1 cellular context compared by ENCODE assay signal in the genomic region with DNA sequence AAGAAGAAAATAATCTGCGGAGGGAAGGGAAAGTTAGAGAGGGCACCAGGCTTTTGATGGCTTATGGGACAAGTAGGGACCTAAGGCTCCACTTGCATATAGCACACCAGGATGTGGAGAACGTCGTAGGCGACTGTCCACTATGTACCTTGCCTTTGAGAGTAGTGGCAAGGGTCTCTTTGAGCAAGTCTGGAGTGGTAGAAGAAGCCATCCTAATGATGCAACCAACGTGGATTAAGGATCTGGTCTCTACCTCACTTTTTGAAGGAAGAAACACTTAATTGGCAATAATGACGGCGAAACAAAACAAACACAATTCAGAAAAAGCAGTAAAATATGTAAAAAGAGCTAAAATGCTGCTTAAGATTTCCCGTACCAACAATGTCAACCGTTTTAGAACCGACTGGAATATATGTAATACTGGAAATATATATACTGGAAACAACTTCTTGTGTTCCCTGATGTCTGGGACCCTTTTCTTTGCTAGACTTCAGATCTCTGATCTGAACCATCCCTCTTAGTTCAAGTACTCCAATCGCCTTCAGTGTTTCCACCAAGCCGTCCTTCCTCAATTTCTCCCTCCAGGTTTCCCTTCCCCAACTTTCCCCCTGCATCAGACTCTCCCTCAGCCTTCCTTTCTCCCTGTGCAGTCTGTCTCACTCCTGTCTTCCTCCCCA.
TF ChIP-seq lines count a peak whose summit lies in the region.

No MANE protein-coding gene starts in this region.

TF ChIP-seq in K562, 482 proteins besides CTCF, POLR2A, EP300 and RAD21 (continues in another document):
- TF ChIP-seq OTX1 (CRISPR knock-in tag; IDR thresholded peaks at IDR 0.05): peak; percentile 98; the same call in 1 of the 2 replicates
- no peak for TF ChIP-seq HNRNPH1 (optimal IDR thresholded peaks at IDR 0.05; ENCODE audit: low read depth, low read length)
- peak; percentile 81 for TF ChIP-seq DPF2 (IDR thresholded peaks at IDR 0.05)
- peak; percentile 83; the same call in 1 of the 2 replicates for TF ChIP-seq ZNF589 (CRISPR knock-in tag; IDR thresholded peaks at IDR 0.05; ENCODE audit: low read depth)
- TF ChIP-seq POLR2G (IDR thresholded peaks at IDR 0.05; ENCODE audit: low read depth, low read length): no peak
- TF ChIP-seq ZNF140 (CRISPR knock-in tag; IDR thresholded peaks at IDR 0.05): no peak
- no peak for TF ChIP-seq TAF1 (IDR thresholded peaks at IDR 0.05; ENCODE audit: control insufficient read depth, extremely low read depth, insufficient read depth, low read length, severe bottlenecking)
- no peak for TF ChIP-seq ZNF79 (CRISPR knock-in tag; IDR thresholded peaks at IDR 0.05; ENCODE audit: low read depth)
- no peak for TF ChIP-seq ZNF12 (CRISPR knock-in tag; IDR thresholded peaks at IDR 0.05)
- TF ChIP-seq, protein P1, sequence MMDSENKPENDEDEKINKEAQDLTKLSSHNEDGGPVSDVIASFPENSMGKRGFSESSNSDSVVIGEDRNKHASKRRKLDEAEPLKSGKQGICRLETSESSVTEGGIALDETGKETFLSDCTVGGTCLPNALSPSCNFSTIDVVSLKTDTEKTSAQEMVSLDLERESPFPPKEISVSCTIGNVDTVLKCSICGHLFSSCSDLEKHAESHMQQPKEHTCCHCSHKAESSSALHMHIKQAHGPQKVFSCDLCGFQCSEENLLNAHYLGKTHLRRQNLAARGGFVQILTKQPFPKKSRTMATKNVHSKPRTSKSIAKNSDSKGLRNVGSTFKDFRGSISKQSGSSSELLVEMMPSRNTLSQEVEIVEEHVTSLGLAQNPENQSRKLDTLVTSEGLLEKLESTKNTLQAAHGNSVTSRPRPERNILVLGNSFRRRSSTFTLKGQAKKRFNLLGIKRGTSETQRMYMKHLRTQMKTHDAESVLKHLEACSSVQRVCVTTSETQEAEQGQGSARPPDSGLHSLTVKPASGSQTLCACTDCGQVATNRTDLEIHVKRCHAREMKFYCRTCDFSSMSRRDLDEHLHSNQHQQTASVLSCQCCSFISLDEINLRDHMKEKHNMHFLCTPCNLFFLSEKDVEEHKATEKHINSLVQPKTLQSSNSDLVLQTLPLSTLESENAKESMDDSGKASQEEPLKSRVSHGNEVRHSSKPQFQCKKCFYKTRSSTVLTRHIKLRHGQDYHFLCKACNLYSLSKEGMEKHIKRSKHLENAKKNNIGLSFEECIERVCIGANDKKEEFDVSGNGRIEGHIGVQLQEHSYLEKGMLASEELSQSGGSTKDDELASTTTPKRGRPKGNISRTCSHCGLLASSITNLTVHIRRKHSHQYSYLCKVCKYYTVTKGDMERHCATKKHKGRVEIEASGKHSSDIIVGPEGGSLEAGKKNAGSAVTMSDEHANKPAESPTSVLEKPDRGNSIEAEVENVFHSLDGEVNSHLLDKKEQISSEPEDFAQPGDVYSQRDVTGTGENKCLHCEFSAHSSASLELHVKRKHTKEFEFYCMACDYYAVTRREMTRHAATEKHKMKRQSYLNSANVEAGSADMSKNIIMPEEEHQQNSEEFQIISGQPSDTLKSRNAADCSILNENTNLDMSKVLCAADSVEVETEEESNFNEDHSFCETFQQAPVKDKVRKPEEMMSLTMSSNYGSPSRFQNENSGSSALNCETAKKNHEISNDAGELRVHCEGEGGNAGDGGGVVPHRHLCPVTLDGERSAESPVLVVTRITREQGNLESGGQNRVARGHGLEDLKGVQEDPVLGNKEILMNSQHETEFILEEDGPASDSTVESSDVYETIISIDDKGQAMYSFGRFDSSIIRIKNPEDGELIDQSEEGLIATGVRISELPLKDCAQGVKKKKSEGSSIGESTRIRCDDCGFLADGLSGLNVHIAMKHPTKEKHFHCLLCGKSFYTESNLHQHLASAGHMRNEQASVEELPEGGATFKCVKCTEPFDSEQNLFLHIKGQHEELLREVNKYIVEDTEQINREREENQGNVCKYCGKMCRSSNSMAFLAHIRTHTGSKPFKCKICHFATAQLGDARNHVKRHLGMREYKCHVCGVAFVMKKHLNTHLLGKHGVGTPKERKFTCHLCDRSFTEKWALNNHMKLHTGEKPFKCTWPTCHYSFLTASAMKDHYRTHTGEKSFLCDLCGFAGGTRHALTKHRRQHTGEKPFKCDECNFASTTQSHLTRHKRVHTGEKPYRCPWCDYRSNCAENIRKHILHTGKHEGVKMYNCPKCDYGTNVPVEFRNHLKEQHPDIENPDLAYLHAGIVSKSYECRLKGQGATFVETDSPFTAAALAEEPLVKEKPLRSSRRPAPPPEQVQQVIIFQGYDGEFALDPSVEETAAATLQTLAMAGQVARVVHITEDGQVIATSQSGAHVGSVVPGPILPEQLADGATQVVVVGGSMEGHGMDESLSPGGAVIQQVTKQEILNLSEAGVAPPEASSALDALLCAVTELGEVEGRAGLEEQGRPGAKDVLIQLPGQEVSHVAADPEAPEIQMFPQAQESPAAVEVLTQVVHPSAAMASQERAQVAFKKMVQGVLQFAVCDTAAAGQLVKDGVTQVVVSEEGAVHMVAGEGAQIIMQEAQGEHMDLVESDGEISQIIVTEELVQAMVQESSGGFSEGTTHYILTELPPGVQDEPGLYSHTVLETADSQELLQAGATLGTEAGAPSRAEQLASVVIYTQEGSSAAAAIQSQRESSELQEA (IDR thresholded peaks at IDR 0.05; ENCODE audit: low read depth): peak; percentile 58; the same call in 1 of the 2 replicates
- TF ChIP-seq POLR3A (IDR thresholded peaks at IDR 0.05; ENCODE audit: borderline replicate concordance, extremely low read depth, insufficient read depth, insufficient read length): no peak
- 0 out of 2 replicates have a peak, but pooled peaks have one; percentile 16 for TF ChIP-seq POLR2AphosphoS5 (IDR thresholded peaks at IDR 0.05; ENCODE audit: control insufficient read depth, insufficient read depth, low read depth, low read length)
- TF ChIP-seq DNMT1 (IDR thresholded peaks at IDR 0.05): peak; percentile 45; the same call in 1 of the 2 replicates
- TF ChIP-seq FOXA3 (CRISPR knock-in tag; conservative IDR thresholded peaks at IDR 0.05 in 1 of 2, IDR thresholded peaks at IDR 0.05 in 1 of 2): 0 out of 4 replicates have a peak, but pooled peaks of 1 of the 2 experiments have one; percentile 1
- no peak for TF ChIP-seq HMG20B (CRISPR knock-in tag; IDR thresholded peaks at IDR 0.05)
- TF ChIP-seq, protein P2, sequence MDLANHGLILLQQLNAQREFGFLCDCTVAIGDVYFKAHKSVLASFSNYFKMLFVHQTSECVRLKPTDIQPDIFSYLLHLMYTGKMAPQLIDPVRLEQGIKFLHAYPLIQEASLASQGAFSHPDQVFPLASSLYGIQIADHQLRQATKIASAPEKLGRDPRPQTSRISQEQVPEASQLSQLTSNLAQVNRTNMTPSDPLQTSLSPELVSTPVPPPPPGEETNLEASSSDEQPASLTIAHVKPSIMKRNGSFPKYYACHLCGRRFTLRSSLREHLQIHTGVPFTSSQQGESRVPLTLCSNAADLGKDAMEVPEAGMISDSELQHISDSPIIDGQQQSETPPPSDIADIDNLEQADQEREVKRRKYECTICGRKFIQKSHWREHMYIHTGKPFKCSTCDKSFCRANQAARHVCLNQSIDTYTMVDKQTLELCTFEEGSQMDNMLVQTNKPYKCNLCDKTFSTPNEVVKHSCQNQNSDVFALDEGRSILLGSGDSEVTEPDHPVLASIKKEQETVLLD (IDR thresholded peaks at IDR 0.05): no peak
- no peak for TF ChIP-seq CEBPG (CRISPR knock-in tag; IDR thresholded peaks at IDR 0.05)
- peak; percentile 48 to 59 for TF ChIP-seq CEBPG (tag; conservative IDR thresholded peaks at IDR 0.05 in 1 of 2, IDR thresholded peaks at IDR 0.05 in 1 of 2)
- no peak for TF ChIP-seq SREBF2 (CRISPR knock-in tag; IDR thresholded peaks at IDR 0.05)
- TF ChIP-seq, protein P3, sequence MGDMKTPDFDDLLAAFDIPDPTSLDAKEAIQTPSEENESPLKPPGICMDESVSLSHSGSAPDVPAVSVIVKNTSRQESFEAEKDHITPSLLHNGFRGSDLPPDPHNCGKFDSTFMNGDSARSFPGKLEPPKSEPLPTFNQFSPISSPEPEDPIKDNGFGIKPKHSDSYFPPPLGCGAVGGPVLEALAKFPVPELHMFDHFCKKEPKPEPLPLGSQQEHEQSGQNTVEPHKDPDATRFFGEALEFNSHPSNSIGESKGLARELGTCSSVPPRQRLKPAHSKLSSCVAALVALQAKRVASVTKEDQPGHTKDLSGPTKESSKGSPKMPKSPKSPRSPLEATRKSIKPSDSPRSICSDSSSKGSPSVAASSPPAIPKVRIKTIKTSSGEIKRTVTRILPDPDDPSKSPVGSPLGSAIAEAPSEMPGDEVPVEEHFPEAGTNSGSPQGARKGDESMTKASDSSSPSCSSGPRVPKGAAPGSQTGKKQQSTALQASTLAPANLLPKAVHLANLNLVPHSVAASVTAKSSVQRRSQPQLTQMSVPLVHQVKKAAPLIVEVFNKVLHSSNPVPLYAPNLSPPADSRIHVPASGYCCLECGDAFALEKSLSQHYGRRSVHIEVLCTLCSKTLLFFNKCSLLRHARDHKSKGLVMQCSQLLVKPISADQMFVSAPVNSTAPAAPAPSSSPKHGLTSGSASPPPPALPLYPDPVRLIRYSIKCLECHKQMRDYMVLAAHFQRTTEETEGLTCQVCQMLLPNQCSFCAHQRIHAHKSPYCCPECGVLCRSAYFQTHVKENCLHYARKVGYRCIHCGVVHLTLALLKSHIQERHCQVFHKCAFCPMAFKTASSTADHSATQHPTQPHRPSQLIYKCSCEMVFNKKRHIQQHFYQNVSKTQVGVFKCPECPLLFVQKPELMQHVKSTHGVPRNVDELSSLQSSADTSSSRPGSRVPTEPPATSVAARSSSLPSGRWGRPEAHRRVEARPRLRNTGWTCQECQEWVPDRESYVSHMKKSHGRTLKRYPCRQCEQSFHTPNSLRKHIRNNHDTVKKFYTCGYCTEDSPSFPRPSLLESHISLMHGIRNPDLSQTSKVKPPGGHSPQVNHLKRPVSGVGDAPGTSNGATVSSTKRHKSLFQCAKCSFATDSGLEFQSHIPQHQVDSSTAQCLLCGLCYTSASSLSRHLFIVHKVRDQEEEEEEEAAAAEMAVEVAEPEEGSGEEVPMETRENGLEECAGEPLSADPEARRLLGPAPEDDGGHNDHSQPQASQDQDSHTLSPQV (IDR thresholded peaks at IDR 0.05): 0 out of 2 replicates have a peak, but pooled peaks have one; percentile 40
- TF ChIP-seq, protein P4, sequence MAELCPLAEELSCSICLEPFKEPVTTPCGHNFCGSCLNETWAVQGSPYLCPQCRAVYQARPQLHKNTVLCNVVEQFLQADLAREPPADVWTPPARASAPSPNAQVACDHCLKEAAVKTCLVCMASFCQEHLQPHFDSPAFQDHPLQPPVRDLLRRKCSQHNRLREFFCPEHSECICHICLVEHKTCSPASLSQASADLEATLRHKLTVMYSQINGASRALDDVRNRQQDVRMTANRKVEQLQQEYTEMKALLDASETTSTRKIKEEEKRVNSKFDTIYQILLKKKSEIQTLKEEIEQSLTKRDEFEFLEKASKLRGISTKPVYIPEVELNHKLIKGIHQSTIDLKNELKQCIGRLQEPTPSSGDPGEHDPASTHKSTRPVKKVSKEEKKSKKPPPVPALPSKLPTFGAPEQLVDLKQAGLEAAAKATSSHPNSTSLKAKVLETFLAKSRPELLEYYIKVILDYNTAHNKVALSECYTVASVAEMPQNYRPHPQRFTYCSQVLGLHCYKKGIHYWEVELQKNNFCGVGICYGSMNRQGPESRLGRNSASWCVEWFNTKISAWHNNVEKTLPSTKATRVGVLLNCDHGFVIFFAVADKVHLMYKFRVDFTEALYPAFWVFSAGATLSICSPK (IDR thresholded peaks at IDR 0.05; ENCODE audit: borderline replicate concordance): peak; percentile 97
- peak; percentile 75; the same call in 1 of the 2 replicates for TF ChIP-seq ZEB2 (IDR thresholded peaks at IDR 0.05)
- 0 out of 2 replicates have a peak, but pooled peaks have one; percentile 76 for TF ChIP-seq NBN (IDR thresholded peaks at IDR 0.05; ENCODE audit: low read depth)
- TF ChIP-seq, protein P5, sequence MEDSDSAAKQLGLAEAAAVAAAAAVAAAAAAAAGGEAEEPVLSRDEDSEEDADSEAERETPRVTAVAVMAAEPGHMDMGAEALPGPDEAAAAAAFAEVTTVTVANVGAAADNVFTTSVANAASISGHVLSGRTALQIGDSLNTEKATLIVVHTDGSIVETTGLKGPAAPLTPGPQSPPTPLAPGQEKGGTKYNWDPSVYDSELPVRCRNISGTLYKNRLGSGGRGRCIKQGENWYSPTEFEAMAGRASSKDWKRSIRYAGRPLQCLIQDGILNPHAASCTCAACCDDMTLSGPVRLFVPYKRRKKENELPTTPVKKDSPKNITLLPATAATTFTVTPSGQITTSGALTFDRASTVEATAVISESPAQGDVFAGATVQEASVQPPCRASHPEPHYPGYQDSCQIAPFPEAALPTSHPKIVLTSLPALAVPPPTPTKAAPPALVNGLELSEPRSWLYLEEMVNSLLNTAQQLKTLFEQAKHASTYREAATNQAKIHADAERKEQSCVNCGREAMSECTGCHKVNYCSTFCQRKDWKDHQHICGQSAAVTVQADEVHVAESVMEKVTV (CRISPR knock-in tag; IDR thresholded peaks at IDR 0.05): no peak
- TF ChIP-seq, protein P6, sequence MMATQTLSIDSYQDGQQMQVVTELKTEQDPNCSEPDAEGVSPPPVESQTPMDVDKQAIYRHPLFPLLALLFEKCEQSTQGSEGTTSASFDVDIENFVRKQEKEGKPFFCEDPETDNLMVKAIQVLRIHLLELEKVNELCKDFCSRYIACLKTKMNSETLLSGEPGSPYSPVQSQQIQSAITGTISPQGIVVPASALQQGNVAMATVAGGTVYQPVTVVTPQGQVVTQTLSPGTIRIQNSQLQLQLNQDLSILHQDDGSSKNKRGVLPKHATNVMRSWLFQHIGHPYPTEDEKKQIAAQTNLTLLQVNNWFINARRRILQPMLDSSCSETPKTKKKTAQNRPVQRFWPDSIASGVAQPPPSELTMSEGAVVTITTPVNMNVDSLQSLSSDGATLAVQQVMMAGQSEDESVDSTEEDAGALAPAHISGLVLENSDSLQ (IDR thresholded peaks at IDR 0.05): peak; percentile 45; the same call in 1 of the 2 replicates
- peak; percentile 25; the same call in 1 of the 2 replicates for TF ChIP-seq PYGO2 (tag; IDR thresholded peaks at IDR 0.05)
- TF ChIP-seq, protein P7, sequence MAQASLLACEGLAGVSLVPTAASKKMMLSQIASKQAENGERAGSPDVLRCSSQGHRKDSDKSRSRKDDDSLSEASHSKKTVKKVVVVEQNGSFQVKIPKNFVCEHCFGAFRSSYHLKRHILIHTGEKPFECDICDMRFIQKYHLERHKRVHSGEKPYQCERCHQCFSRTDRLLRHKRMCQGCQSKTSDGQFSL (CRISPR knock-in tag; IDR thresholded peaks at IDR 0.05): no peak
- TF ChIP-seq, protein P7 (tag; IDR thresholded peaks at IDR 0.05): peak in 1 of 2 experiments; percentile 47; a peak in 1 of 4 replicates
- peak; percentile 61 for TF ChIP-seq EHMT2 (IDR thresholded peaks at IDR 0.05)
- no peak for TF ChIP-seq ZNF77 (CRISPR knock-in tag; IDR thresholded peaks at IDR 0.05)
- TF ChIP-seq, protein P8, sequence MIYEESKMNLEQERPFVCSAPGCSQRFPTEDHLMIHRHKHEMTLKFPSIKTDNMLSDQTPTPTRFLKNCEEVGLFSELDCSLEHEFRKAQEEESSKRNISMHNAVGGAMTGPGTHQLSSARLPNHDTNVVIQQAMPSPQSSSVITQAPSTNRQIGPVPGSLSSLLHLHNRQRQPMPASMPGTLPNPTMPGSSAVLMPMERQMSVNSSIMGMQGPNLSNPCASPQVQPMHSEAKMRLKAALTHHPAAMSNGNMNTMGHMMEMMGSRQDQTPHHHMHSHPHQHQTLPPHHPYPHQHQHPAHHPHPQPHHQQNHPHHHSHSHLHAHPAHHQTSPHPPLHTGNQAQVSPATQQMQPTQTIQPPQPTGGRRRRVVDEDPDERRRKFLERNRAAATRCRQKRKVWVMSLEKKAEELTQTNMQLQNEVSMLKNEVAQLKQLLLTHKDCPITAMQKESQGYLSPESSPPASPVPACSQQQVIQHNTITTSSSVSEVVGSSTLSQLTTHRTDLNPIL (CRISPR knock-in tag; IDR thresholded peaks at IDR 0.05): no peak
- TF ChIP-seq HMG20A (CRISPR knock-in tag; conservative IDR thresholded peaks at IDR 0.05): no peak
- TF ChIP-seq ASH1L (IDR thresholded peaks at IDR 0.05; ENCODE audit: borderline replicate concordance, low read depth, partially characterized antibody): peak; percentile 59
- peak; percentile 45; the same call in 1 of the 2 replicates for TF ChIP-seq SMARCC2 (IDR thresholded peaks at IDR 0.05; ENCODE audit: low read depth)
